15 cellular contexts compared by ENCODE assay signal in genomic region chr10:74994714-74995308, GRCh38.
DNase-seq lines count a peak whose midpoint lies in the region; ATAC-seq and TF ChIP-seq lines count a peak whose summit lies in the region.
"Had no signal": no experiment of that assay in that cellular context is flagged by ENCODE, and none has a peak within 500 bp of the region (broad histone marks: within the 10 kb centered on the region; RNA-seq: fewer than 3 reads in every experiment).

No MANE protein-coding gene starts in this region.

- DNase-seq in lower lobe of right lung (no peak), NOMO-1 (lab: John Stamatoyannopoulos, UW; ENCODE audit: unreplicated experiment in 2 of 2) (no peak), hippocampal formation (lab: John Stamatoyannopoulos, UW) (no peak), SKM-1 (lab: John Stamatoyannopoulos, UW; ENCODE audit: unreplicated experiment) (no peak)
- DNase-seq: activated B cell treated with CpG ODN at 0.5 μM for 24 hours, activated T-cell treated with anti-CD3 and anti-CD28 coated beads for 4 hours, GF-D8, mesendoderm, NCI-H1694, small intestine, testis had no signal

- H4K20me1 ChIP-seq in KMS-11 (ENCODE audit: insufficient read depth): no peaks in the 10 kb centered on the region

- no peak for TF ChIP-seq CTCF in KMS-11 (conservative IDR thresholded peaks at IDR 0.05; ENCODE audit: low read depth, low read length)
- TF ChIP-seq CTCF in lower lobe of right lung (IDR thresholded peaks at IDR 0.05): no peak

- no peak overlapping the region for H3K4me3 ChIP-seq in KMS-11 (IDR thresholded peaks at IDR 0.05; ENCODE audit: insufficient read depth, low read depth, low read length)
- H3K4me3 ChIP-seq in lower lobe of right lung: no peak overlapping the region
- H3K4me3 ChIP-seq: testis had no signal

- ATAC-seq in GM18858 (IDR thresholded peaks at IDR 0.05; ENCODE audit: unreplicated experiment) (peak; percentile 48), GM21717 (IDR thresholded peaks at IDR 0.05; ENCODE audit: unreplicated experiment) (peak; percentile 47), lower lobe of right lung (peak; percentile 82 to 92), GM21737 (IDR thresholded peaks at IDR 0.05; ENCODE audit: unreplicated experiment) (no peak)

- no peaks in the 10 kb centered on the region for H3K9me3 ChIP-seq in lower lobe of right lung
- H3K9me3 ChIP-seq: testis had no signal

- H3K27ac ChIP-seq in KMS-11: peak overlapping the region; percentile 4; the same call in 1 of the 2 replicates
- no peak overlapping the region for H3K27ac ChIP-seq in lower lobe of right lung
- H3K27ac ChIP-seq: testis had no signal

- H3K36me3 ChIP-seq in KMS-11 (ENCODE audit: insufficient read depth) (no peaks in the 10 kb centered on the region), lower lobe of right lung (peaks cover 33% of the 10 kb centered on the region)

- H3K27me3 ChIP-seq in KMS-11 (ENCODE audit: insufficient read depth, low read depth) (no peaks in the 10 kb centered on the region), lower lobe of right lung (ENCODE audit: low read depth) (no peaks in the 10 kb centered on the region)
- H3K27me3 ChIP-seq: testis had no signal

- peak overlapping the region; percentile 43 for H3K4me2 ChIP-seq in KMS-11

- H3K4me1 ChIP-seq in KMS-11 (ENCODE audit: low read depth, poor library complexity, severe bottlenecking) (peaks cover 44% of the 10 kb centered on the region), lower lobe of right lung (peaks cover 7% of the 10 kb centered on the region)
- H3K4me1 ChIP-seq: testis had no signal

- no peak overlapping the region for H2AFZ ChIP-seq in KMS-11 (ENCODE audit: low read depth)

- no peak overlapping the region for H3K9ac ChIP-seq in KMS-11

- intact Hi-C loops in lower lobe of right lung (cut with DNase I): no loop called here

- H3K79me2 ChIP-seq in KMS-11 (ENCODE audit: insufficient read depth, low read depth): no peaks in the 10 kb centered on the region
